Comparison of ENCODE assay signal across 25 cellular contexts in the genomic region with DNA sequence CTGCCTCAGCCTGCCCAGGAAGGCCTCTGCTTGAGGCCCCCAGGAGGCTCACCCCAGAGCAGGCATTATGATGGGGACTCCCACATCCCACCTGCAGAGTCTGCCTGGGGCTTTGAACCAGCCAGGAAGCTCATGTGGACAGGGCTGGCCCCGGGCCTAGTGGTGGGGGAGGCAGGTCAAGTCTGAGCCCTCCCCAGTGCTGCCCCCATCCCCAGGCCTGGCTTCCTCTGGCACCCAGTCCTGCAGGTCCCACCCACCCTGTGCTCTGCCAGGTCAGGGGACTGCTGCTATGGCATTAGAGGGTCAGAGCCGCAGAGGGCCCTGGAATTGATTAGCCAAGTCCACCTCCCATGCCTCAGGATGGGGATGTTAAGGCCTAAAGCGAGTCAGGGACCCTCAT.
"Had no signal": no experiment of that assay in that cellular context is flagged by ENCODE, and none has a peak within 500 bp of the region (broad histone marks: within the 10 kb centered on the region; RNA-seq: fewer than 3 reads in every experiment).

No MANE protein-coding gene starts in this region.

- H3K4me3 ChIP-seq: body of pancreas, breast epithelium, Peyer's patch, SJSA1 had no signal

- DNase-seq: activated CD4-positive, alpha-beta T cell treated with anti-CD3 and anti-CD28 coated beads, Interleukin-2, amount 10 ng/mL, durations not matched to agents 24 days and 14 days; activated CD4-positive, alpha-beta T cell treated with anti-CD3 and anti-CD28 coated beads, Interleukin-2, amount 50 U/mL, for 4 hours; activated CD8-positive, alpha-beta T cell treated with anti-CD3 and anti-CD28 coated beads, Interleukin-2, amount 10 ng/mL, durations not matched to agents 7 days and 5 days; activated gamma-delta T cell; activated naive CD4-positive, alpha-beta T cell treated with Interleukin-2 at 50 U/mL for 16 hours; activated naive CD8-positive, alpha-beta T cell treated with anti-CD3 and anti-CD28 coated beads, Interleukin-2, amount 10 ng/mL, durations not matched to agents 7 days and 5 days; activated T-cell treated with anti-CD3 and anti-CD28 coated beads, Interleukin-2, amount 50 U/mL, for 24 hours; amygdala; body of pancreas; Karpas-422; KBM-7; NCI-H1105; NCI-H1417 treated with DMSO at 0.1 percent for 48 hours; NCI-H1694 treated with DMSO at 0.1 percent for 48 hours; NCI-H2029; NCI-H345; NCI-H524 treated with DMSO at 0.1 percent for 48 hours; NK-92 treated with Interleukin-12 subunit alpha and Interleukin-12 subunit beta, amount 100 ng/mL, for 24 hours; PC-3; Peyer's patch; RPMI8226; SHP77 treated with DMSO at 0.1 percent for 48 hours; SK-N-SH had no signal

- H3K4me1 ChIP-seq: body of pancreas, breast epithelium, Peyer's patch, SJSA1 had no signal

- ATAC-seq: activated CD8-positive, alpha-beta T cell treated with anti-CD3 and anti-CD28 coated beads, Interleukin-2, amount 10 ng/mL, durations not matched to agents 7 days and 5 days; body of pancreas; PC-3 had no signal

- H3K27ac ChIP-seq: body of pancreas, breast epithelium, Peyer's patch, SJSA1 had no signal

- H3K36me3 ChIP-seq: breast epithelium, Peyer's patch, SJSA1 had no signal

- H3K27me3 ChIP-seq: body of pancreas, breast epithelium, Peyer's patch had no signal

- H3K9me3 ChIP-seq: body of pancreas, breast epithelium, Peyer's patch, SJSA1, SK-N-SH had no signal
